Comparison of ENCODE assay signal across 19 cellular contexts in genomic region chr7:137684316-137684715, GRCh38.
"Had no signal": no experiment of that assay in that cellular context is flagged by ENCODE, and none has a peak within 500 bp of the region (broad histone marks: within the 10 kb centered on the region; RNA-seq: fewer than 3 reads in every experiment).

No MANE protein-coding gene starts in this region.

- ATAC-seq: left lobe of liver; naive thymus-derived CD8-positive, alpha-beta T cell; sciatic nerve; stimulated activated memory B cell treated with anti-CD40 and anti-IgM and Interleukin-4, amounts not matched to agents 10 μg/mL and 1 μg/mL and 100 μg/mL, for 72 hours; stimulated activated naive CD8-positive, alpha-beta T cell treated with anti-CD3 and anti-CD28 coated beads, Interleukin-15, Interleukin-2, amounts not matched to agents 100 U/mL and 50 U/mL, for 24 hours had no signal

- H3K4me1 ChIP-seq: parathyroid adenoma, spleen, testis, upper lobe of left lung had no signal

- H3K79me2 ChIP-seq: parathyroid adenoma had no signal

- H3K27me3 ChIP-seq: spleen, testis, tibial artery, upper lobe of left lung had no signal

- H3K4me3 ChIP-seq: dorsolateral prefrontal cortex, spleen, testis, tibial artery, upper lobe of left lung had no signal

- H3K27ac ChIP-seq: dorsolateral prefrontal cortex, neutrophil, parathyroid adenoma, spleen, testis, tibial artery, upper lobe of left lung had no signal

- H2AFZ ChIP-seq: parathyroid adenoma had no signal

- H3K36me3 ChIP-seq: neutrophil, spleen, tibial artery, upper lobe of left lung had no signal

- H3K9me3 ChIP-seq: neutrophil, spleen, testis, tibial artery, upper lobe of left lung had no signal

- DNase-seq: dorsolateral prefrontal cortex; effector CD4-positive, alpha-beta T cell; kidney; mammary epithelial cell; mesendoderm; midbrain; naive thymus-derived CD8-positive, alpha-beta T cell; spleen; stimulated activated CD4-positive, alpha-beta T cell treated with anti-CD3 and anti-CD28 coated beads, Interleukin-4, amount 100 ng/mL, for 4 hours; stimulated activated naive CD8-positive, alpha-beta T cell treated with anti-CD3 and anti-CD28 coated beads, Interleukin-15, Interleukin-2, amounts not matched to agents 100 U/mL and 50 U/mL, for 24 hours; substantia nigra; testis; tibial artery; upper lobe of left lung had no signal

- H3K9ac ChIP-seq: parathyroid adenoma had no signal
